Comparison of ENCODE assay signal across 8 cellular contexts in genomic region chr5:143177263-143177994, GRCh38.
DNase-seq lines count a peak whose midpoint lies in the region; ATAC-seq and TF ChIP-seq lines count a peak whose summit lies in the region.

No MANE protein-coding gene starts in this region.

- no peak overlapping the region for H3K27ac Mint-ChIP-seq in activated CD4-positive, alpha-beta T cell treated with anti-CD3 and anti-CD28 coated beads for 36 hours

- intact Hi-C loops in activated CD4-positive, alpha-beta T cell treated with anti-CD3 and anti-CD28 coated beads for 36 hours (cut with DNase I, micrococcal nuclease): no loop called here
- intact Hi-C loops in adrenal gland (cut with DNase I): no loop called here

- no peak overlapping the region for H3K4me3 Mint-ChIP-seq in activated CD4-positive, alpha-beta T cell treated with anti-CD3 and anti-CD28 coated beads for 36 hours
- H3K4me3 Mint-ChIP-seq in activated T-cell treated with anti-CD3 and anti-CD28 coated beads, Interleukin-2, amount 50 U/mL, for 4 hours: no peak overlapping the region

- peaks cover 10% of the 10 kb centered on the region for H3K4me1 Mint-ChIP-seq in activated CD4-positive, alpha-beta T cell treated with anti-CD3 and anti-CD28 coated beads for 36 hours
- peaks cover 13% of the 10 kb centered on the region for H3K4me1 Mint-ChIP-seq in activated T-cell treated with anti-CD3 and anti-CD28 coated beads, Interleukin-2, amount 50 U/mL, for 4 hours (ENCODE audit: low read depth)

- CTCF ChIA-PET in activated CD4-positive, alpha-beta T cell treated with anti-CD3 and anti-CD28 coated beads for 36 hours (lab: Charles Lee): interaction anchor here (1.2 kb wide), 1 partner anchor 10 kb away, joined by 3 read pairs; no protein-coding TSS in a partner anchor

- H3K36me3 ChIP-seq in adipocyte (ENCODE audit: control insufficient read depth, insufficient read depth, low read length, severe bottlenecking): no peaks in the 10 kb centered on the region
- H3K36me3 ChIP-seq in adrenal gland (replicated peaks in 1 of 2): no peaks in the 10 kb centered on the region

- POLR2A ChIA-PET in activated CD4-positive, alpha-beta T cell treated with anti-CD3 and anti-CD28 coated beads for 36 hours (lab: Charles Lee): no interaction called here

- H3K4me3 ChIP-seq in adipocyte (ENCODE audit: low read length) (no peak overlapping the region), adrenal gland (no peak overlapping the region)

- H3K9me3 Mint-ChIP-seq in activated CD4-positive, alpha-beta T cell treated with anti-CD3 and anti-CD28 coated beads for 36 hours (ENCODE audit: low read depth): no peaks in the 10 kb centered on the region
- no peaks in the 10 kb centered on the region for H3K9me3 Mint-ChIP-seq in activated T-cell treated with anti-CD3 and anti-CD28 coated beads, Interleukin-2, amount 50 U/mL, for 4 hours

- H3K27ac ChIP-seq in adrenal gland: no peak overlapping the region

- ATAC-seq in activated CD4-positive, alpha-beta T cell treated with anti-CD3 and anti-CD28 coated beads for 36 hours: no peak
- ATAC-seq in GM18867 (IDR thresholded peaks at IDR 0.05; ENCODE audit: unreplicated experiment): no peak
- no peak for ATAC-seq in activated T-cell treated with anti-CD3 and anti-CD28 coated beads, Interleukin-2, amount 50 U/mL, for 4 hours

- no peak for TF ChIP-seq CTCF in adrenal gland (IDR thresholded peaks at IDR 0.05)

- H3K27me3 Mint-ChIP-seq in activated CD4-positive, alpha-beta T cell treated with anti-CD3 and anti-CD28 coated beads for 36 hours: no peaks in the 10 kb centered on the region
- H3K27me3 Mint-ChIP-seq in activated T-cell treated with anti-CD3 and anti-CD28 coated beads, Interleukin-2, amount 50 U/mL, for 4 hours (ENCODE audit: low read depth): no peaks in the 10 kb centered on the region

- H3K4me1 ChIP-seq in adipocyte (ENCODE audit: control insufficient read depth, insufficient read depth, low read length) (peaks cover 11% of the 10 kb centered on the region), adrenal gland (replicated peaks in 1 of 2) (no peaks in the 10 kb centered on the region)

- whole genome bisulfite sequencing in adrenal gland, 4 donors: 91 to 97% (median 93%) methylated on average over 9 of the region's 9 CpGs

- DNase-seq in AG08396 (ENCODE audit: low spot score) (peak; percentile 31), NCI-H1105 (lab: John Stamatoyannopoulos, UW) (peak; percentile 80), adipocyte (ENCODE audit: low read depth) (peak; percentile 95), iPS-NIHi11 (ENCODE audit: low spot score) (peak; percentile 23), adrenal gland (no peak)
- no peak for DNase-seq in activated CD4-positive, alpha-beta T cell treated with anti-CD3 and anti-CD28 coated beads for 36 hours
- no peak for DNase-seq in activated T-cell treated with anti-CD3 and anti-CD28 coated beads, Interleukin-2, amount 50 U/mL, for 4 hours

- H3K36me3 Mint-ChIP-seq in activated CD4-positive, alpha-beta T cell treated with anti-CD3 and anti-CD28 coated beads for 36 hours (ENCODE audit: low read depth): peaks cover 10% of the 10 kb centered on the region
- H3K36me3 Mint-ChIP-seq in activated T-cell treated with anti-CD3 and anti-CD28 coated beads, Interleukin-2, amount 50 U/mL, for 4 hours (ENCODE audit: insufficient read depth): peaks cover 26% of the 10 kb centered on the region

- H3K27me3 ChIP-seq in adipocyte (replicated peaks; ENCODE audit: control insufficient read depth, insufficient read depth, low read length) (no peaks in the 10 kb centered on the region), adrenal gland (no peaks in the 10 kb centered on the region)

- TF ChIP-seq POLR2A in adrenal gland (IDR thresholded peaks at IDR 0.05): no peak

- no peak overlapping the region for H3K9ac ChIP-seq in adipocyte (ENCODE audit: low read length)

- H3K9me3 ChIP-seq in adipocyte (ENCODE audit: control insufficient read depth, low read length) (no peaks in the 10 kb centered on the region), adrenal gland (replicated peaks in 1 of 3) (no peaks in the 10 kb centered on the region)

Comparison
In these comparisons a context has a peak if more than half of its experiments do, and no peak if none do; other contexts are left out.
1. DNase-seq: peak in AG08396 (single experiment), NCI-H1105 (single experiment), adipocyte (single experiment) and iPS-NIHi11 (single experiment); none in activated CD4-positive, alpha-beta T cell treated with anti-CD3 and anti-CD28 coated beads for 36 hours (single experiment), activated T-cell treated with anti-CD3 and anti-CD28 coated beads, Interleukin-2, amount 50 U/mL, for 4 hours (single experiment) and adrenal gland (0 of 7).